In genomic region chr17:1953866-1954265, GRCh38 we compare ENCODE assay signal across 25 cellular contexts.
"Had no signal": no experiment of that assay in that cellular context is flagged by ENCODE, and none has a peak within 500 bp of the region (broad histone marks: within the 10 kb centered on the region; RNA-seq: fewer than 3 reads in every experiment).

No MANE protein-coding gene starts in this region.

- H3K9me3 ChIP-seq: Peyer's patch had no signal

- ATAC-seq: activated naive CD4-positive, alpha-beta T cell treated with anti-CD3 and anti-CD28 coated beads, Interleukin-2, amount 50 U/mL, for 72 hours; activated T-cell treated with anti-CD3 and anti-CD28 coated beads, Interleukin-2, amount 50 U/mL, for 4 hours; T-helper 17 cell had no signal

- H3K4me2 ChIP-seq: KMS-11 had no signal

- H3K27ac ChIP-seq: KMS-11, Peyer's patch had no signal

- H3K36me3 ChIP-seq: Peyer's patch had no signal

- H3K9ac ChIP-seq: KMS-11 had no signal

- DNase-seq: activated B cell treated with CpG ODN at 0.5 μM for 24 hours; activated CD4-positive, alpha-beta T cell treated with anti-CD3 and anti-CD28 coated beads for 1 hour; activated CD4-positive, alpha-beta T cell treated with anti-CD3 and anti-CD28 coated beads, Interleukin-2, amount 10 ng/mL, durations not matched to agents 24 days and 14 days; activated CD4-positive, alpha-beta T cell treated with anti-CD3 and anti-CD28 coated beads, Interleukin-2, amount 50 U/mL, for 48 hours; activated CD8-positive, alpha-beta memory T cell treated with anti-CD3 and anti-CD28 coated beads for 24 hours; activated effector memory CD4-positive, alpha-beta T cell treated with anti-CD3 and anti-CD28 coated beads, Interleukin-2, amount 50 U/mL, for 16 hours; activated naive CD4-positive, alpha-beta T cell treated with Interleukin-2 at 50 U/mL for 16 hours; activated T-cell treated with anti-CD3 and anti-CD28 coated beads, Interleukin-2, amount 50 U/mL, for 4 hours; amygdala; MM.1S; NCI-H1105; NCI-H1436; NCI-H1694 treated with DMSO at 0.1 percent for 48 hours; NCI-H2029 treated with DMSO at 0.1 percent for 48 hours; NCI-H510A treated with DMSO at 0.1 percent for 48 hours; NCI-H69; NK-92 treated with Interleukin-12 subunit alpha and Interleukin-12 subunit beta, amount 100 ng/mL, for 24 hours; OCI-M1; Peyer's patch; SIG-M5; T-helper 17 cell; T-helper 9 cell had no signal

- FAIRE-seq: astrocyte had no signal

- H3K4me1 ChIP-seq: Peyer's patch had no signal

- H3K4me3 ChIP-seq: Peyer's patch had no signal

- H3K27me3 ChIP-seq: Peyer's patch had no signal
